ENCODE assay signal across 2 cellular contexts in genomic region chr14:83208346-83208745, GRCh38.
TF ChIP-seq lines count a peak whose summit lies in the region.

No MANE protein-coding gene starts in this region.

TF ChIP-seq in IMR-90, 13 proteins besides CTCF, POLR2A, EP300 and RAD21:
- TF ChIP-seq RCOR1 (IDR thresholded peaks at IDR 0.05; ENCODE audit: insufficient replicate concordance, low read length): no peak

TF ChIP-seq in GM12878, 131 proteins besides CTCF, POLR2A, EP300 and RAD21:
- TF ChIP-seq DPF2 (IDR thresholded peaks at IDR 0.05): no peak
- no peak for TF ChIP-seq SRF (IDR thresholded peaks at IDR 0.05; ENCODE audit: low read depth in 2 of 2, low read length in 2 of 2)
- no peak for TF ChIP-seq SPI1 (IDR thresholded peaks at IDR 0.05; ENCODE audit: borderline replicate concordance, insufficient read depth, low read depth, low read length)
- no peak for TF ChIP-seq EED (IDR thresholded peaks at IDR 0.05; ENCODE audit: low read depth)
- TF ChIP-seq, protein P1, sequence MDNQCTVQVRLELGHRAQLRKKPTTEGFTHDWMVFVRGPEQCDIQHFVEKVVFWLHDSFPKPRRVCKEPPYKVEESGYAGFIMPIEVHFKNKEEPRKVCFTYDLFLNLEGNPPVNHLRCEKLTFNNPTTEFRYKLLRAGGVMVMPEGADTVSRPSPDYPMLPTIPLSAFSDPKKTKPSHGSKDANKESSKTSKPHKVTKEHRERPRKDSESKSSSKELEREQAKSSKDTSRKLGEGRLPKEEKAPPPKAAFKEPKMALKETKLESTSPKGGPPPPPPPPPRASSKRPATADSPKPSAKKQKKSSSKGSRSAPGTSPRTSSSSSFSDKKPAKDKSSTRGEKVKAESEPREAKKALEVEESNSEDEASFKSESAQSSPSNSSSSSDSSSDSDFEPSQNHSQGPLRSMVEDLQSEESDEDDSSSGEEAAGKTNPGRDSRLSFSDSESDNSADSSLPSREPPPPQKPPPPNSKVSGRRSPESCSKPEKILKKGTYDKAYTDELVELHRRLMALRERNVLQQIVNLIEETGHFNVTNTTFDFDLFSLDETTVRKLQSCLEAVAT (IDR thresholded peaks at IDR 0.05): no peak
- no peak for TF ChIP-seq TARDBP (IDR thresholded peaks at IDR 0.05; ENCODE audit: borderline replicate concordance)
- TF ChIP-seq MEF2B (IDR thresholded peaks at IDR 0.05; ENCODE audit: partially characterized antibody, poor library complexity, severe bottlenecking): no peak
- TF ChIP-seq ZBTB11 (CRISPR knock-in tag; IDR thresholded peaks at IDR 0.05): no peak
- TF ChIP-seq PBX3 (IDR thresholded peaks at IDR 0.05; ENCODE audit: insufficient replicate concordance, low read depth, low read length): no peak
- TF ChIP-seq MEF2A (IDR thresholded peaks at IDR 0.05; ENCODE audit: insufficient read depth, low read depth, low read length): no peak
- TF ChIP-seq CHD1 (IDR thresholded peaks at IDR 0.05; ENCODE audit: low read depth, low read length): no peak
- TF ChIP-seq HDAC2 (IDR thresholded peaks at IDR 0.05): no peak
- no peak for TF ChIP-seq FOS (IDR thresholded peaks at IDR 0.05; ENCODE audit: borderline replicate concordance, extremely low read depth, insufficient read length)
- no peak for TF ChIP-seq NR2C1 (IDR thresholded peaks at IDR 0.05)
- no peak for TF ChIP-seq BMI1 (IDR thresholded peaks at IDR 0.05; ENCODE audit: borderline replicate concordance)
- TF ChIP-seq TAF1 (IDR thresholded peaks at IDR 0.05; ENCODE audit: borderline replicate concordance, low read depth, low read length): no peak
- TF ChIP-seq, protein P2, sequence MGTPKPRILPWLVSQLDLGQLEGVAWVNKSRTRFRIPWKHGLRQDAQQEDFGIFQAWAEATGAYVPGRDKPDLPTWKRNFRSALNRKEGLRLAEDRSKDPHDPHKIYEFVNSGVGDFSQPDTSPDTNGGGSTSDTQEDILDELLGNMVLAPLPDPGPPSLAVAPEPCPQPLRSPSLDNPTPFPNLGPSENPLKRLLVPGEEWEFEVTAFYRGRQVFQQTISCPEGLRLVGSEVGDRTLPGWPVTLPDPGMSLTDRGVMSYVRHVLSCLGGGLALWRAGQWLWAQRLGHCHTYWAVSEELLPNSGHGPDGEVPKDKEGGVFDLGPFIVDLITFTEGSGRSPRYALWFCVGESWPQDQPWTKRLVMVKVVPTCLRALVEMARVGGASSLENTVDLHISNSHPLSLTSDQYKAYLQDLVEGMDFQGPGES (IDR thresholded peaks at IDR 0.05): no peak
